In the genomic region with DNA sequence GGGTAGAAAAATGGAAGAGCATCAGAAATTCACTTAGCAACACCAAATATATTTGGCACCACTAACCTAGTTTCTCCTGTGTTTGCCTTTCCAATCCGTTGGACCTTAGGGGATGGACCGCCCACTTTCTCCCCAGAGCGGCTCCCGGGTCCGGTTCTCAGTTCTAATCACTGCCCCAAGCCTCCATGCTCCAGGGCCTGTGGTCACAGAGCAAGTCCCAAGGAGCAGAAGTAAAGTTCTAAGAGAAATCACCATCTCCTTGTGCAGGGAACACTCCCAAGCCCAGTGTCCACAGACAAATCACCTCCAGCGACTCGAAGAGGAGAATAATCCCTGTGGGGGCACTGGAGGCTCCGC, we compare ENCODE assay signal across 8 cellular contexts. TPM values are rescaled to one million over a fixed set of nuclear protein-coding genes. Genes with fewer than 3 reads are reported as not detected.
DNase-seq lines count a peak whose midpoint lies in the region; ATAC-seq and TF ChIP-seq lines count a peak whose summit lies in the region.

No MANE protein-coding gene starts in this region.

- H3K4me3 Mint-ChIP-seq in immature natural killer cell, result peak overlapping the region in 3 of 5 donors; percentile 2 to 61 (median 22)

- H3K27me3 Mint-ChIP-seq in immature natural killer cell (ENCODE audit: low read depth in 3 of 3), result peaks cover 13 to 23% (median 19%) of the 10 kb centered on the region in 3 donors

- H3K4me3 ChIP-seq in GM08714 (ENCODE audit: low read length) (peak overlapping the region; percentile 67; the same call in 1 of the 2 replicates), astrocyte of the cerebellum (ENCODE audit: low read depth, low read length) (peak overlapping the region; percentile 63)

- in situ Hi-C loops in astrocyte of the cerebellum (cut with HindIII; ENCODE audit: low sequenced_read_pairs), result no loop called here

- no peak overlapping the region for H3K27ac Mint-ChIP-seq in immature natural killer cell

- H3K36me3 Mint-ChIP-seq in immature natural killer cell, result no peaks in the 10 kb centered on the region

- no peak for TF ChIP-seq CTCF in astrocyte of the cerebellum (IDR thresholded peaks at IDR 0.05; ENCODE audit: low read depth, low read length, missing control alignments)

- ATAC-seq in HG03064 (IDR thresholded peaks at IDR 0.05; ENCODE audit: low read depth, unreplicated experiment), result peak; percentile 7

- peaks cover 3 to 9% of the 10 kb centered on the region in 2 donors for H3K4me1 Mint-ChIP-seq in immature natural killer cell

- peaks cover 0 to 2% (median 0%) of the 10 kb centered on the region in 6 donors for H3K9me3 Mint-ChIP-seq in immature natural killer cell

- DNase-seq in astrocyte of the cerebellum (ENCODE audit: low read depth), result no peak
- no peak for DNase-seq in immature natural killer cell
- peak; percentile 34 for DNase-seq in stromal cell of bone marrow (ENCODE audit: low read depth)
- DNase-seq in NCI-H446 (lab: John Stamatoyannopoulos, UW), result no peak
- no peak for DNase-seq in NCI-H2107 treated with DMSO at 0.1 percent for 48 hours (lab: John Stamatoyannopoulos, UW; ENCODE audit: unreplicated experiment)
- no peak for DNase-seq in putamen (ENCODE audit: low spot score)

RNA-seq across cellular contexts. Expression of a gene that starts 0.7 kb away (rescaled TPM):
- under 1 TPM in 1 of 3 donors, not detected in 2; 0.13 TPM for polyA plus RNA-seq in immature natural killer cell
